ENCODE assay signal across 8 cellular contexts in the genomic region with DNA sequence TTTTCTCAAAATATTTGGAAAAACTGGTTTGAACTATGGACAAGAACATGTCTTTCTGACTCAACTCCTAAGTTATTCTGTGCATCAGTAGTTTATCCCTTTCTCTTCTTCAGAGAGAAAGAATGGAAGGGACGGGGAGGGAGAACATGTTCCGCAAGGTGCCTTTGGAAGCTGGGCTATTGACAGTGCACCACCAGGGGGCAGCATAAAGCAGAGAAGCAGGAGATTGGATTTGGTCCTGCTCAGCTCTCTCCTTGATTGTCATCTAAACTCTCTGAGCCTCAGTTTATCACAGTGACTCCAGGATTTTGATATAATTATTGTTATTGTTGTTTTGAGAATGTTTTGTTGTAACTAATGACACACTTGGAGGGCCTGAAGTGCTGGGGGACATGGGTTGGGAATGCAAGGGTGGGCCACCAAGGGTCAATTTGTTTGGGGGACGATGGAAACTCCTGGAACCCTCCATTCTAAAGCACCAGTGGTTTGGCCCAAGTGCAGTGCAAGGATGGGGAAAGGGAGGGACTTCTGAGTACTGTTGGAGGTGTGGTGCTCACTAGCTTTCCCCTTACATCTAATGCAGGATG. TPM values are rescaled to one million over a fixed set of nuclear protein-coding genes. Genes with fewer than 3 reads are reported as not detected.
DNase-seq lines count a peak whose midpoint lies in the region; ATAC-seq and TF ChIP-seq lines count a peak whose summit lies in the region.

No MANE protein-coding gene starts in this region.

- ATAC-seq in HG03175 (IDR thresholded peaks at IDR 0.05; ENCODE audit: unreplicated experiment) = peak; percentile 64
- no peak for ATAC-seq in GM21381 (IDR thresholded peaks at IDR 0.05; ENCODE audit: unreplicated experiment)

- CTCF ChIA-PET in activated CD4-positive, alpha-beta memory T cell treated with anti-CD3 and anti-CD28 coated beads, Interleukin-2, amount 10 ng/mL, durations not matched to agents 7 days and 5 days (lab: Charles Lee) = interaction anchor here (0.7 to 2.1 kb wide), 13 partner anchors 9 to 575 kb away, joined by 3 to 8 read pairs (median 4); a partner anchor contains a TSS

- no peaks in the 10 kb centered on the region for H3K36me3 ChIP-seq in effector memory CD4-positive, alpha-beta T cell (ENCODE audit: control insufficient read depth, insufficient read depth, low read length)

- POLR2A ChIA-PET in activated CD4-positive, alpha-beta memory T cell treated with anti-CD3 and anti-CD28 coated beads, Interleukin-2, amount 10 ng/mL, durations not matched to agents 7 days and 5 days (lab: Charles Lee) = no interaction called here

- no peak overlapping the region for H3K27ac Mint-ChIP-seq in activated CD4-positive, alpha-beta memory T cell treated with anti-CD3 and anti-CD28 coated beads, Interleukin-2, amount 10 ng/mL, durations not matched to agents 7 days and 5 days

- H3K27me3 Mint-ChIP-seq in activated CD4-positive, alpha-beta memory T cell treated with anti-CD3 and anti-CD28 coated beads, Interleukin-2, amount 10 ng/mL, durations not matched to agents 7 days and 5 days = no peaks in the 10 kb centered on the region

- no peaks in the 10 kb centered on the region for H3K9me3 ChIP-seq in effector memory CD4-positive, alpha-beta T cell (ENCODE audit: control insufficient read depth, low read length)

- no peaks in the 10 kb centered on the region for H3K4me1 Mint-ChIP-seq in activated CD4-positive, alpha-beta memory T cell treated with anti-CD3 and anti-CD28 coated beads, Interleukin-2, amount 10 ng/mL, durations not matched to agents 7 days and 5 days

- no peaks in the 10 kb centered on the region for H3K9me3 Mint-ChIP-seq in activated CD4-positive, alpha-beta memory T cell treated with anti-CD3 and anti-CD28 coated beads, Interleukin-2, amount 10 ng/mL, durations not matched to agents 7 days and 5 days

- no peaks in the 10 kb centered on the region for H3K4me1 ChIP-seq in effector memory CD4-positive, alpha-beta T cell (ENCODE audit: control insufficient read depth, insufficient read depth, low read length, poor library complexity, severe bottlenecking)

- no peaks in the 10 kb centered on the region for H3K36me3 Mint-ChIP-seq in activated CD4-positive, alpha-beta memory T cell treated with anti-CD3 and anti-CD28 coated beads, Interleukin-2, amount 10 ng/mL, durations not matched to agents 7 days and 5 days (ENCODE audit: low read depth)

- no peak overlapping the region for H3K4me3 Mint-ChIP-seq in activated CD4-positive, alpha-beta memory T cell treated with anti-CD3 and anti-CD28 coated beads, Interleukin-2, amount 10 ng/mL, durations not matched to agents 7 days and 5 days

- H3K27ac ChIP-seq in effector memory CD4-positive, alpha-beta T cell (ENCODE audit: insufficient read depth, low read length, poor library complexity, severe bottlenecking) = no peak overlapping the region

- DNase-seq in NCI-H748 treated with DMSO at 0.1 percent for 48 hours (lab: John Stamatoyannopoulos, UW) = peak; percentile 30
- peak; percentile 82 for DNase-seq in activated CD4-positive, alpha-beta memory T cell treated with anti-CD3 and anti-CD28 coated beads, Interleukin-2, amount 10 ng/mL, durations not matched to agents 7 days and 5 days
- peak; percentile 36 to 63 (median 40) for DNase-seq in effector memory CD4-positive, alpha-beta T cell
- DNase-seq in medulla oblongata (ENCODE audit: extremely low spot score) = peak; percentile 82
- DNase-seq in stimulated activated CD8-positive, alpha-beta memory T cell treated with anti-CD3 and anti-CD28 coated beads, Interleukin-15, amount 100 ng/mL, for 4 hours (ENCODE audit: low read depth in 2 of 2) = peak; percentile 21 to 54

- no peak overlapping the region for H3K4me3 ChIP-seq in effector memory CD4-positive, alpha-beta T cell (ENCODE audit: insufficient read depth, low read depth, low read length, poor library complexity, severe bottlenecking)

- peak; percentile 87 for TF ChIP-seq CTCF in GM12874 (IDR thresholded peaks at IDR 0.05; ENCODE audit: insufficient read depth, low read depth, low read length)

- no peaks in the 10 kb centered on the region for H3K27me3 ChIP-seq in effector memory CD4-positive, alpha-beta T cell (replicated peaks; ENCODE audit: control insufficient read depth, insufficient read depth, low read length, poor library complexity, severe bottlenecking)

RNA-seq across cellular contexts. Expression of a gene that starts 45.3 kb away (rescaled TPM):
- total RNA-seq in activated CD4-positive, alpha-beta memory T cell treated with anti-CD3 and anti-CD28 coated beads, Interleukin-2, amount 10 ng/mL, durations not matched to agents 7 days and 5 days = 10 to 100 TPM; 29.2 to 29.8 TPM

Comparison
In these comparisons a context has a peak if more than half of its experiments do, and no peak if none do; other contexts are left out.
1. DNase-seq: peak in every context shown above with its lines; median percentile 82 in activated CD4-positive, alpha-beta memory T cell treated with anti-CD3 and anti-CD28 coated beads, Interleukin-2, amount 10 ng/mL, durations not matched to agents 7 days and 5 days; 82 in medulla oblongata; 40 in effector memory CD4-positive, alpha-beta T cell; 38 in stimulated activated CD8-positive, alpha-beta memory T cell treated with anti-CD3 and anti-CD28 coated beads, Interleukin-15, amount 100 ng/mL, for 4 hours; 30 in NCI-H748 treated with DMSO at 0.1 percent for 48 hours.